ENCODE assay signal across 8 cellular contexts in the genomic region with DNA sequence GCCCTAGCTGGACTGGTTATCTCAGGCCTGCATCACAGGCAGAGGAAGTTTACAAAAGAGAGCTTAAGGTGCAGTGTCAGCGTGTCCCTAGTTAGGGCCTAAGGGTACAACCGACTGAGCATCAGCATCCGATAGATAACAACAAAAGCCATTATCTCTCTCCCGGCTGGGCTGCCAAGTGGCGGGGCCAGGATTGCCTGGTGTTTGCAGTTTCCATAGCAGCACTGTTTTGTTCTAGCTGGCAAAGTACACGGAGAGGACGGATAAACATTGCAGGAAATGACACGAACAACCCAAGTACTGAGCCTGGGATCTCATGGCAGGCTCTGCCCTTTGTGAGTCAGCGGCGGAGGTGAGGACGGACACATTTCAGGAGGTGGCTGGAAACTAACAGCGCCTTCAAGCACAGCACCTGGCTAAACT.
DNase-seq lines count a peak whose midpoint lies in the region; ATAC-seq lines count a peak whose summit lies in the region.

No MANE protein-coding gene starts in this region.

- intact Hi-C loops in left colon (cut with DNase I, micrococcal nuclease): no loop called here

- DNase-seq in DMS79 (lab: John Stamatoyannopoulos, UW) (peak; percentile 95), NCI-H2227 treated with DMSO at 0.1 percent for 48 hours (lab: John Stamatoyannopoulos, UW) (peak; percentile 77), cerebellar cortex (ENCODE audit: low spot score) (peak; percentile 15), left colon (peak; percentile 63 to 80), stromal cell of bone marrow (ENCODE audit: low read depth) (peak; percentile 28), NOMO-1 treated with DMSO at 0.1 percent for 48 hours (lab: John Stamatoyannopoulos, UW; ENCODE audit: unreplicated experiment) (no peak)
- no peak for DNase-seq in activated naive CD4-positive, alpha-beta T cell treated with anti-CD3 and anti-CD28 coated beads, Interleukin-2, amount 50 U/mL, for 16 hours

- ATAC-seq in left colon (peak; percentile 85), HG02870 (IDR thresholded peaks at IDR 0.05; ENCODE audit: unreplicated experiment) (no peak)

Comparison
In these comparisons a context has a peak if more than half of its experiments do, and no peak if none do; other contexts are left out.
1. DNase-seq: peak in DMS79 (single experiment), NCI-H2227 treated with DMSO at 0.1 percent for 48 hours (single experiment), cerebellar cortex (single experiment), left colon (2 of 2) and stromal cell of bone marrow (single experiment); none in activated naive CD4-positive, alpha-beta T cell treated with anti-CD3 and anti-CD28 coated beads, Interleukin-2, amount 50 U/mL, for 16 hours (single experiment) and NOMO-1 treated with DMSO at 0.1 percent for 48 hours (single experiment).